In the genomic region with DNA sequence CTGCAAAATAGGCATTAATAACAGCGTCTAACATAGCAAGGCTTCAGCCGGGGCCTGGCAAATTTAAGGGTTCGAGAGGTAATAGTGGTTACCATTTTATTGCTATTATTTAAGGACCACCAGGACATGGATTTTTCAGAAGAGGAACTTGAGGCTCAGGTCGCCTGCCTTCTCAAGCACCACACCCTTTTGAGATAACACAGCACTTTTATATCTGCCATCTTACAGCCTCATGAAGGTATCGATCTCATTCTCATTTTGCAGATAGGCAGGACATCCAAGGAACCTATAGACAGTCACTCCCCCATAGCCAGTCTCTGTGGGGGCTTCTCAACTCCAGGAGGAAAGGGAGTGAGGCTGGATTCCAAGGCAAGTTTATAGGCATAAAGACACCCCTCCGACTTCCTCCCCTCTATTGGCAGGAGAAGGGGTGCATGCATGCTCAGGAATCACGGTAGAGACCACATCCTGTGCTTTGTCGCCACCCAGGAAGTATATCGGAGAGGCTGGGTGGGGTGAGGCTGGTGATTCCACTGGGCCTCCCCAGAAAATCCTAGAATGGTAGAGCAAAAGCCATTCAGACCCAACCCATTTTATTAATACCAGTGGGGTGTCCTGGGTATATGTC, we compare ENCODE assay signal across 1 cellular context.
TF ChIP-seq lines count a peak whose summit lies in the region.

No MANE protein-coding gene starts in this region.

TF ChIP-seq in GM23338, 12 proteins besides CTCF, POLR2A, EP300 and RAD21 (continued from another document):
- TF ChIP-seq, protein P1, sequence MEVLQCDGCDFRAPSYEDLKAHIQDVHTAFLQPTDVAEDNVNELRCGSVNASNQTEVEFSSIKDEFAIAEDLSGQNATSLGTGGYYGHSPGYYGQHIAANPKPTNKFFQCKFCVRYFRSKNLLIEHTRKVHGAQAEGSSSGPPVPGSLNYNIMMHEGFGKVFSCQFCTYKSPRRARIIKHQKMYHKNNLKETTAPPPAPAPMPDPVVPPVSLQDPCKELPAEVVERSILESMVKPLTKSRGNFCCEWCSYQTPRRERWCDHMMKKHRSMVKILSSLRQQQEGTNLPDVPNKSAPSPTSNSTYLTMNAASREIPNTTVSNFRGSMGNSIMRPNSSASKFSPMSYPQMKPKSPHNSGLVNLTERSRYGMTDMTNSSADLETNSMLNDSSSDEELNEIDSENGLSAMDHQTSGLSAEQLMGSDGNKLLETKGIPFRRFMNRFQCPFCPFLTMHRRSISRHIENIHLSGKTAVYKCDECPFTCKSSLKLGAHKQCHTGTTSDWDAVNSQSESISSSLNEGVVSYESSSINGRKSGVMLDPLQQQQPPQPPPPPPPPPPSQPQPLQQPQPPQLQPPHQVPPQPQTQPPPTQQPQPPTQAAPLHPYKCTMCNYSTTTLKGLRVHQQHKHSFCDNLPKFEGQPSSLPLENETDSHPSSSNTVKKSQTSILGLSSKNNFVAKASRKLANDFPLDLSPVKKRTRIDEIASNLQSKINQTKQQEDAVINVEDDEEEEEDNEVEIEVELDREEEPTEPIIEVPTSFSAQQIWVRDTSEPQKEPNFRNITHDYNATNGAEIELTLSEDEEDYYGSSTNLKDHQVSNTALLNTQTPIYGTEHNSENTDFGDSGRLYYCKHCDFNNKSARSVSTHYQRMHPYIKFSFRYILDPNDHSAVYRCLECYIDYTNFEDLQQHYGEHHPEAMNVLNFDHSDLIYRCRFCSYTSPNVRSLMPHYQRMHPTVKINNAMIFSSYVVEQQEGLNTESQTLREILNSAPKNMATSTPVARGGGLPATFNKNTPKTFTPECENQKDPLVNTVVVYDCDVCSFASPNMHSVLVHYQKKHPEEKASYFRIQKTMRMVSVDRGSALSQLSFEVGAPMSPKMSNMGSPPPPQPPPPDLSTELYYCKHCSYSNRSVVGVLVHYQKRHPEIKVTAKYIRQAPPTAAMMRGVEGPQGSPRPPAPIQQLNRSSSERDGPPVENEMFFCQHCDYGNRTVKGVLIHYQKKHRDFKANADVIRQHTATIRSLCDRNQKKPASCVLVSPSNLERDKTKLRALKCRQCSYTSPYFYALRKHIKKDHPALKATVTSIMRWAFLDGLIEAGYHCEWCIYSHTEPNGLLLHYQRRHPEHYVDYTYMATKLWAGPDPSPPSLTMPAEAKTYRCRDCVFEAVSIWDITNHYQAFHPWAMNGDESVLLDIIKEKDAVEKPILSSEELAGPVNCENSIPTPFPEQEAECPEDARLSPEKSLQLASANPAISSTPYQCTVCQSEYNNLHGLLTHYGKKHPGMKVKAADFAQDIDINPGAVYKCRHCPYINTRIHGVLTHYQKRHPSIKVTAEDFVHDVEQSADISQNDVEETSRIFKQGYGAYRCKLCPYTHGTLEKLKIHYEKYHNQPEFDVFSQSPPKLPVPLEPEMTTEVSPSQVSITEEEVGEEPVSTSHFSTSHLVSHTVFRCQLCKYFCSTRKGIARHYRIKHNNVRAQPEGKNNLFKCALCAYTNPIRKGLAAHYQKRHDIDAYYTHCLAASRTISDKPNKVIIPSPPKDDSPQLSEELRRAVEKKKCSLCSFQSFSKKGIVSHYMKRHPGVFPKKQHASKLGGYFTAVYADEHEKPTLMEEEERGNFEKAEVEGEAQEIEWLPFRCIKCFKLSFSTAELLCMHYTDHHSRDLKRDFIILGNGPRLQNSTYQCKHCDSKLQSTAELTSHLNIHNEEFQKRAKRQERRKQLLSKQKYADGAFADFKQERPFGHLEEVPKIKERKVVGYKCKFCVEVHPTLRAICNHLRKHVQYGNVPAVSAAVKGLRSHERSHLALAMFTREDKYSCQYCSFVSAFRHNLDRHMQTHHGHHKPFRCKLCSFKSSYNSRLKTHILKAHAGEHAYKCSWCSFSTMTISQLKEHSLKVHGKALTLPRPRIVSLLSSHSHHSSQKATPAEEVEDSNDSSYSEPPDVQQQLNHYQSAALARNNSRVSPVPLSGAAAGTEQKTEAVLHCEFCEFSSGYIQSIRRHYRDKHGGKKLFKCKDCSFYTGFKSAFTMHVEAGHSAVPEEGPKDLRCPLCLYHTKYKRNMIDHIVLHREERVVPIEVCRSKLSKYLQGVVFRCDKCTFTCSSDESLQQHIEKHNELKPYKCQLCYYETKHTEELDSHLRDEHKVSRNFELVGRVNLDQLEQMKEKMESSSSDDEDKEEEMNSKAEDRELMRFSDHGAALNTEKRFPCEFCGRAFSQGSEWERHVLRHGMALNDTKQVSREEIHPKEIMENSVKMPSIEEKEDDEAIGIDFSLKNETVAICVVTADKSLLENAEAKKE (CRISPR knock-in tag; IDR thresholded peaks at IDR 0.05), result no peak
- TF ChIP-seq, protein P2, sequence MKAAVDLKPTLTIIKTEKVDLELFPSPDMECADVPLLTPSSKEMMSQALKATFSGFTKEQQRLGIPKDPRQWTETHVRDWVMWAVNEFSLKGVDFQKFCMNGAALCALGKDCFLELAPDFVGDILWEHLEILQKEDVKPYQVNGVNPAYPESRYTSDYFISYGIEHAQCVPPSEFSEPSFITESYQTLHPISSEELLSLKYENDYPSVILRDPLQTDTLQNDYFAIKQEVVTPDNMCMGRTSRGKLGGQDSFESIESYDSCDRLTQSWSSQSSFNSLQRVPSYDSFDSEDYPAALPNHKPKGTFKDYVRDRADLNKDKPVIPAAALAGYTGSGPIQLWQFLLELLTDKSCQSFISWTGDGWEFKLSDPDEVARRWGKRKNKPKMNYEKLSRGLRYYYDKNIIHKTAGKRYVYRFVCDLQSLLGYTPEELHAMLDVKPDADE (IDR thresholded peaks at IDR 0.05), result no peak
